ENCODE assay signal across 21 cellular contexts in genomic region chr2:121245120-121245820, GRCh38. TPM values are rescaled to one million over a fixed set of nuclear protein-coding genes. Genes with fewer than 3 reads are reported as not detected.
DNase-seq lines count a peak whose midpoint lies in the region; ATAC-seq and TF ChIP-seq lines count a peak whose summit lies in the region.
"Had no signal": no experiment of that assay in that cellular context is flagged by ENCODE, and none has a peak within 500 bp of the region (broad histone marks: within the 10 kb centered on the region; RNA-seq: fewer than 3 reads in every experiment).

No MANE protein-coding gene starts in this region.

- H3K27ac Mint-ChIP-seq in Caco-2 (ENCODE audit: unreplicated experiment), result peak overlapping the region; percentile 67
- H3K27ac Mint-ChIP-seq: CD4-positive, alpha-beta T cell had no signal

- H3K9me3 ChIP-seq in Caco-2 (no peaks in the 10 kb centered on the region), mucosa of descending colon (no peaks in the 10 kb centered on the region), body of pancreas (no peaks in the 10 kb centered on the region)
- H3K9me3 ChIP-seq: BLaER1 treated with 17β-estradiol and CSF1 and Interleukin-3, amounts not matched to agents 10 nM and 100 nM had no signal

- peak in 1 of 2 experiments; percentile 17 for DNase-seq in Caco-2
- DNase-seq in RWPE1 (ENCODE audit: low spot score), result no peak
- peak in 2 of 3 donors; percentile 47 to 65 for DNase-seq in mucosa of descending colon
- DNase-seq in sciatic nerve (ENCODE audit: low spot score), result peak; percentile 38
- DNase-seq in body of pancreas, result no peak
- no peak for DNase-seq in SKM-1 treated with dmso at 0.1 percent for 144 hours (lab: John Stamatoyannopoulos, UW; ENCODE audit: unreplicated experiment)
- DNase-seq in AML-193 (lab: John Stamatoyannopoulos, UW), result no peak
- DNase-seq in stimulated activated CD4-positive, alpha-beta T cell treated with anti-CD3 and anti-CD28 coated beads, Interleukin-4, amount 100 ng/mL, for 24 hours, result no peak
- DNase-seq: CD4-positive, alpha-beta T cell; COR-L47; NCI-H1048; NCI-H1417; NCI-H1694; NCI-H2029 treated with DMSO at 0.1 percent for 48 hours; NCI-H446 treated with DMSO at 0.1 percent for 48 hours; NCI-H526; NCI-H82; RPMI8226; SHP77 treated with DMSO at 0.1 percent for 48 hours had no signal

- peak; percentile 52 for ATAC-seq in mucosa of descending colon
- no peak for ATAC-seq in sciatic nerve
- no peak for ATAC-seq in body of pancreas
- ATAC-seq: GM12878 had no signal

- intact Hi-C loops in Caco-2 (cut with micrococcal nuclease; ENCODE audit: unreplicated experiment), result no loop called here
- intact Hi-C loops in mucosa of descending colon (cut with DNase I, micrococcal nuclease), result no loop called here
- intact Hi-C loops in sciatic nerve (cut with DNase I), result no loop called here
- intact Hi-C loops in body of pancreas (cut with DNase I), result no loop called here

- no peaks in the 10 kb centered on the region for H3K4me1 Mint-ChIP-seq in Caco-2 (ENCODE audit: low read depth, unreplicated experiment)

- no peak overlapping the region for H3K4me3 ChIP-seq in Caco-2 (ENCODE audit: low read depth, low read length)
- no peak overlapping the region for H3K4me3 ChIP-seq in mucosa of descending colon
- H3K4me3 ChIP-seq in body of pancreas, result no peak overlapping the region
- H3K4me3 ChIP-seq: BLaER1 treated with 17β-estradiol and CSF1 and Interleukin-3, amounts not matched to agents 10 nM and 100 nM; GM12878 had no signal

- BruUV-seq in Caco-2 (replicated peaks; lab: Mats Ljungman, UMichigan), result no TSS peak

- TF ChIP-seq CTCF in Caco-2 (IDR thresholded peaks at IDR 0.05; ENCODE audit: insufficient read depth in 1 of 2, low read depth in 1 of 2, low read length in 1 of 2, severe bottlenecking in 1 of 2, unreplicated experiment in 1 of 2), result no peak
- TF ChIP-seq CTCF in RWPE1 (conservative IDR thresholded peaks at IDR 0.05; ENCODE audit: low read depth), result no peak
- no peak for TF ChIP-seq CTCF in mucosa of descending colon (IDR thresholded peaks at IDR 0.05)
- TF ChIP-seq CTCF in body of pancreas (IDR thresholded peaks at IDR 0.05), result no peak

- H3K36me3 ChIP-seq in Caco-2 (ENCODE audit: control insufficient read depth, insufficient read depth, low read length) (no peaks in the 10 kb centered on the region), mucosa of descending colon (ENCODE audit: low read depth) (peaks cover 10% of the 10 kb centered on the region), body of pancreas (replicated peaks in 1 of 2; ENCODE audit: insufficient read depth in 1 of 2, low read depth in 2 of 2) (peaks cover 0 to 2% of the 10 kb centered on the region in 2 donors)
- H3K36me3 ChIP-seq: BLaER1 treated with 17β-estradiol and CSF1 and Interleukin-3, amounts not matched to agents 10 nM and 100 nM had no signal

- no peaks in the 10 kb centered on the region for H3K4me1 ChIP-seq in Caco-2
- peaks cover 2% of the 10 kb centered on the region for H3K4me1 ChIP-seq in mucosa of descending colon (ENCODE audit: low read depth)
- H3K4me1 ChIP-seq in body of pancreas, result no peaks in the 10 kb centered on the region

- peak overlapping the region; percentile 33 for H3K27ac ChIP-seq in RWPE1
- H3K27ac ChIP-seq in body of pancreas, result no peak overlapping the region
- H3K27ac ChIP-seq: BLaER1 treated with 17β-estradiol and CSF1 and Interleukin-3, amounts not matched to agents 10 nM and 100 nM had no signal

- peaks cover 8% of the 10 kb centered on the region for H3K36me3 Mint-ChIP-seq in Caco-2 (ENCODE audit: insufficient read depth, unreplicated experiment)

- no peaks in the 10 kb centered on the region for H3K9me3 Mint-ChIP-seq in Caco-2 (ENCODE audit: unreplicated experiment)
- H3K9me3 Mint-ChIP-seq: CD4-positive, alpha-beta T cell had no signal

- CTCF ChIA-PET in Caco-2 (lab: Charles Lee), result interaction anchor here (0.6 to 0.8 kb wide), 2 partner anchors 117 to 491 kb away, joined by 3 read pairs; partner anchors contain the start of gene NIFK
- CTCF ChIA-PET in RWPE1 (lab: Yijun Ruan, JAX), result no interaction called here

- no peak for TF ChIP-seq POLR2A in body of pancreas (IDR thresholded peaks at IDR 0.05)

- WGBS in body of pancreas, 2 donors, result 87 to 92% methylated on average over 10 to 12 of the region's 13 CpGs

- H3K27me3 ChIP-seq in Caco-2 (replicated peaks; ENCODE audit: control insufficient read depth, insufficient read depth, low read length), result no peaks in the 10 kb centered on the region
- no peaks in the 10 kb centered on the region for H3K27me3 ChIP-seq in body of pancreas
- H3K27me3 ChIP-seq: BLaER1 treated with 17β-estradiol and CSF1 and Interleukin-3, amounts not matched to agents 10 nM and 100 nM had no signal

- POLR2A ChIA-PET in Caco-2 (lab: Charles Lee) (no interaction called here), RWPE1 (lab: Yijun Ruan, JAX; ENCODE audit: low non-redundant PET) (no interaction called here)

- H3K4me3 Mint-ChIP-seq in Caco-2 (ENCODE audit: unreplicated experiment), result no peak overlapping the region
- H3K4me3 Mint-ChIP-seq: CD4-positive, alpha-beta T cell had no signal

- no peaks in the 10 kb centered on the region for H3K27me3 Mint-ChIP-seq in Caco-2 (ENCODE audit: insufficient read depth, unreplicated experiment)
- H3K27me3 Mint-ChIP-seq: CD4-positive, alpha-beta T cell had no signal

RNA-seq across cellular contexts. Expression of gene TFCP2L1, which starts 39.7 kb away (rescaled TPM):
- 17.8 and 18.4 TPM in 2 replicates for total RNA-seq in Caco-2 (2022)
- total RNA-seq in mucosa of descending colon, result 100 to 1,000 TPM in 2 of 3 donors, 10 to 100 TPM in 1; 46.9 to 111 (median 107) TPM
- 0.27 TPM for total RNA-seq in sciatic nerve
- total RNA-seq in body of pancreas, result 1 to 10 TPM; 4.6 to 8.3 TPM

Comparison
In these comparisons a context has a peak if more than half of its experiments do, and no peak if none do; other contexts are left out.
1. DNase-seq: peak in mucosa of descending colon (2 of 3) and sciatic nerve (single experiment); none in RWPE1 (single experiment), body of pancreas (0 of 4), SKM-1 treated with dmso at 0.1 percent for 144 hours (single experiment), AML-193 (0 of 2) and stimulated activated CD4-positive, alpha-beta T cell treated with anti-CD3 and anti-CD28 coated beads, Interleukin-4, amount 100 ng/mL, for 24 hours (single experiment).